ENCODE assay signal across 14 cellular contexts in genomic region chr2:235847576-235847975, GRCh38.
DNase-seq lines count a peak whose midpoint lies in the region; ATAC-seq and TF ChIP-seq lines count a peak whose summit lies in the region.
"Had no signal": no experiment of that assay in that cellular context is flagged by ENCODE, and none has a peak within 500 bp of the region (broad histone marks: within the 10 kb centered on the region; RNA-seq: fewer than 3 reads in every experiment).

No MANE protein-coding gene starts in this region.

- no peak overlapping the region for H3K4me2 ChIP-seq in neural progenitor cell

- WGBS in spleen, 5 donors: 85 to 96% (median 89%) methylated on average over 11 of the region's 11 CpGs

- ATAC-seq in WTC11: no peak

- H3K4me1 Mint-ChIP-seq in WTC11: peaks cover 26% of the 10 kb centered on the region
- H3K4me1 Mint-ChIP-seq in neural progenitor cell: peaks cover 37% of the 10 kb centered on the region
- H3K4me1 Mint-ChIP-seq: CD4-positive, alpha-beta memory T cell had no signal

- no peaks in the 10 kb centered on the region for H3K27me3 ChIP-seq in H7 (ENCODE audit: control insufficient read depth, insufficient read depth, low read length)
- H3K27me3 ChIP-seq in spleen (replicated peaks in 1 of 7): no peaks in the 10 kb centered on the region
- no peaks in the 10 kb centered on the region for H3K27me3 ChIP-seq in neural progenitor cell

- H3K36me3 Mint-ChIP-seq in WTC11: no peaks in the 10 kb centered on the region
- peaks cover 16% of the 10 kb centered on the region for H3K36me3 Mint-ChIP-seq in neural progenitor cell
- H3K36me3 Mint-ChIP-seq: CD4-positive, alpha-beta memory T cell had no signal

- H3K9ac ChIP-seq in neural progenitor cell: no peak overlapping the region
- H3K9ac ChIP-seq: GM23248 had no signal

- no peaks in the 10 kb centered on the region for H3K4me1 ChIP-seq in spleen
- peaks cover 21% of the 10 kb centered on the region for H3K4me1 ChIP-seq in neural progenitor cell

- no peak for TF ChIP-seq POLR2A in spleen (IDR thresholded peaks at IDR 0.05)

- H3K9me3 ChIP-seq in spleen: no peaks in the 10 kb centered on the region
- H3K9me3 ChIP-seq in neural progenitor cell (ENCODE audit: low read depth): no peaks in the 10 kb centered on the region

- intact Hi-C loops in spleen (cut with DNase I; ENCODE audit: low total_unique reads): no loop called here

- H3K4me3 ChIP-seq in H7 (ENCODE audit: insufficient read depth, low read depth, low read length): no peak overlapping the region
- H3K4me3 ChIP-seq in spleen: no peak overlapping the region
- no peak overlapping the region for H3K4me3 ChIP-seq in neural progenitor cell
- H3K4me3 ChIP-seq: GM23248 had no signal

- no peaks in the 10 kb centered on the region for H3K36me3 ChIP-seq in H7 (replicated peaks; ENCODE audit: control insufficient read depth, insufficient read depth, low read length)
- H3K36me3 ChIP-seq in spleen: no peaks in the 10 kb centered on the region
- H3K36me3 ChIP-seq in neural progenitor cell: no peaks in the 10 kb centered on the region

- no peak for TF ChIP-seq CTCF in WTC11 (IDR thresholded peaks at IDR 0.05)
- no peak for TF ChIP-seq CTCF in spleen (IDR thresholded peaks at IDR 0.05 in 8 of 11, conservative IDR thresholded peaks at IDR 0.05 in 3 of 11)
- no peak for TF ChIP-seq CTCF in neural progenitor cell (IDR thresholded peaks at IDR 0.05)
- TF ChIP-seq CTCF in GM13977 (IDR thresholded peaks at IDR 0.05; ENCODE audit: extremely low read depth, insufficient read depth, missing control alignments): no peak

- POLR2A ChIA-PET in WTC11 (lab: Charles Lee): no interaction called here

- no peaks in the 10 kb centered on the region for H3K27me3 Mint-ChIP-seq in WTC11 (ENCODE audit: low read depth)
- H3K27me3 Mint-ChIP-seq in neural progenitor cell (ENCODE audit: insufficient read depth, low read depth): peaks cover 10% of the 10 kb centered on the region

- H3K79me2 ChIP-seq in neural progenitor cell (ENCODE audit: low read depth): no peaks in the 10 kb centered on the region

- in situ Hi-C loops in GM13977 (cut with MboI; ENCODE audit: low pct_unique_long_range_greater_than_20kb, low sequenced_read_pairs, unreplicated experiment): no loop called here

- no peak overlapping the region for H2AFZ ChIP-seq in neural progenitor cell (replicated peaks)
- H2AFZ ChIP-seq: GM23248 had no signal

- no peak overlapping the region for H3K27ac ChIP-seq in spleen
- H3K27ac ChIP-seq in neural progenitor cell: no peak overlapping the region
- H3K27ac ChIP-seq: GM23248 had no signal

- H3K9me3 Mint-ChIP-seq in WTC11: no peaks in the 10 kb centered on the region
- H3K9me3 Mint-ChIP-seq in neural progenitor cell: no peaks in the 10 kb centered on the region
- H3K9me3 Mint-ChIP-seq: H9 had no signal

- peak; percentile 19 for DNase-seq in H7
- DNase-seq in WTC11 (ENCODE audit: low spot score): peak; percentile 8
- peak; percentile 20 for DNase-seq in islet precursor cell
- DNase-seq in spleen: peak; percentile 29
- DNase-seq in hippocampal formation (lab: John Stamatoyannopoulos, UW): no peak
- no peak for DNase-seq in neural progenitor cell (ENCODE audit: low spot score)
- DNase-seq in GM13977 (ENCODE audit: low spot score): no peak
- DNase-seq: Calu3; CD4-positive, alpha-beta memory T cell; COR-L47; DMS53; DMS79 treated with DMSO at 0.1 percent for 48 hours; GM23248; H9 had no signal

- peaks cover 58% of the 10 kb centered on the region for H4K20me1 ChIP-seq in neural progenitor cell (ENCODE audit: low read depth)

- H3K4me3 Mint-ChIP-seq in WTC11 (no peak overlapping the region), neural progenitor cell (no peak overlapping the region)
- H3K4me3 Mint-ChIP-seq: CD4-positive, alpha-beta memory T cell; H9 had no signal

- H3F3A ChIP-seq in neural progenitor cell (ENCODE audit: low read depth): peaks cover 15% of the 10 kb centered on the region

- H3K27ac Mint-ChIP-seq in WTC11 (no peak overlapping the region), neural progenitor cell (no peak overlapping the region)
- H3K27ac Mint-ChIP-seq: CD4-positive, alpha-beta memory T cell had no signal

- CTCF ChIA-PET in WTC11 (lab: Charles Lee): no interaction called here

TF ChIP-seq in WTC11, 78 proteins besides CTCF, POLR2A, EP300 and RAD21 (continues in another document):
- TF ChIP-seq RELA (CRISPR knock-in tag; IDR thresholded peaks at IDR 0.05; ENCODE audit: borderline replicate concordance) (no peak), EMX1 (CRISPR knock-in tag; IDR thresholded peaks at IDR 0.05) (no peak), KAT7 (CRISPR knock-in tag; IDR thresholded peaks at IDR 0.05; ENCODE audit: borderline replicate concordance) (no peak), NFE2L1 (CRISPR knock-in tag; IDR thresholded peaks at IDR 0.05) (no peak), FOXP1 (CRISPR knock-in tag; IDR thresholded peaks at IDR 0.05; ENCODE audit: borderline replicate concordance) (no peak), ZNF219 (CRISPR knock-in tag; IDR thresholded peaks at IDR 0.05; ENCODE audit: borderline replicate concordance) (no peak), ELF4 (CRISPR knock-in tag; IDR thresholded peaks at IDR 0.05; ENCODE audit: low read depth) (no peak), CREM (CRISPR knock-in tag; IDR thresholded peaks at IDR 0.05) (no peak), NR3C1 (CRISPR knock-in tag; conservative IDR thresholded peaks at IDR 0.05; ENCODE audit: low read depth) (no peak), ZNF232 (CRISPR knock-in tag; IDR thresholded peaks at IDR 0.05) (no peak), NFATC4 (CRISPR knock-in tag; IDR thresholded peaks at IDR 0.05) (no peak), ESRRA (CRISPR knock-in tag; IDR thresholded peaks at IDR 0.05; ENCODE audit: borderline replicate concordance) (no peak), PREB (CRISPR knock-in tag; IDR thresholded peaks at IDR 0.05; ENCODE audit: borderline replicate concordance) (no peak), ZNF138 (CRISPR knock-in tag; conservative IDR thresholded peaks at IDR 0.05) (no peak)
- TF ChIP-seq, protein P1, sequence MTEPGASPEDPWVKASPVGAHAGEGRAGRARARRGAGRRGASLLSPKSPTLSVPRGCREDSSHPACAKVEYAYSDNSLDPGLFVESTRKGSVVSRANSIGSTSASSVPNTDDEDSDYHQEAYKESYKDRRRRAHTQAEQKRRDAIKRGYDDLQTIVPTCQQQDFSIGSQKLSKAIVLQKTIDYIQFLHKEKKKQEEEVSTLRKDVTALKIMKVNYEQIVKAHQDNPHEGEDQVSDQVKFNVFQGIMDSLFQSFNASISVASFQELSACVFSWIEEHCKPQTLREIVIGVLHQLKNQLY (CRISPR knock-in tag; IDR thresholded peaks at IDR 0.05): no peak
- TF ChIP-seq, protein P2, sequence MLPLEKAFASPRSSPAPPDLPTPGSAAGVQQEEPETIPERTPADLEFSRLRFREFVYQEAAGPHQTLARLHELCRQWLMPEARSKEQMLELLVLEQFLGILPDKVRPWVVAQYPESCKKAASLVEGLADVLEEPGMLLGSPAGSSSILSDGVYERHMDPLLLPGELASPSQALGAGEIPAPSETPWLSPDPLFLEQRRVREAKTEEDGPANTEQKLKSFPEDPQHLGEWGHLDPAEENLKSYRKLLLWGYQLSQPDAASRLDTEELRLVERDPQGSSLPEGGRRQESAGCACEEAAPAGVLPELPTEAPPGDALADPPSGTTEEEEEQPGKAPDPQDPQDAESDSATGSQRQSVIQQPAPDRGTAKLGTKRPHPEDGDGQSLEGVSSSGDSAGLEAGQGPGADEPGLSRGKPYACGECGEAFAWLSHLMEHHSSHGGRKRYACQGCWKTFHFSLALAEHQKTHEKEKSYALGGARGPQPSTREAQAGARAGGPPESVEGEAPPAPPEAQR (CRISPR knock-in tag; IDR thresholded peaks at IDR 0.05): no peak
- TF ChIP-seq, protein P3, sequence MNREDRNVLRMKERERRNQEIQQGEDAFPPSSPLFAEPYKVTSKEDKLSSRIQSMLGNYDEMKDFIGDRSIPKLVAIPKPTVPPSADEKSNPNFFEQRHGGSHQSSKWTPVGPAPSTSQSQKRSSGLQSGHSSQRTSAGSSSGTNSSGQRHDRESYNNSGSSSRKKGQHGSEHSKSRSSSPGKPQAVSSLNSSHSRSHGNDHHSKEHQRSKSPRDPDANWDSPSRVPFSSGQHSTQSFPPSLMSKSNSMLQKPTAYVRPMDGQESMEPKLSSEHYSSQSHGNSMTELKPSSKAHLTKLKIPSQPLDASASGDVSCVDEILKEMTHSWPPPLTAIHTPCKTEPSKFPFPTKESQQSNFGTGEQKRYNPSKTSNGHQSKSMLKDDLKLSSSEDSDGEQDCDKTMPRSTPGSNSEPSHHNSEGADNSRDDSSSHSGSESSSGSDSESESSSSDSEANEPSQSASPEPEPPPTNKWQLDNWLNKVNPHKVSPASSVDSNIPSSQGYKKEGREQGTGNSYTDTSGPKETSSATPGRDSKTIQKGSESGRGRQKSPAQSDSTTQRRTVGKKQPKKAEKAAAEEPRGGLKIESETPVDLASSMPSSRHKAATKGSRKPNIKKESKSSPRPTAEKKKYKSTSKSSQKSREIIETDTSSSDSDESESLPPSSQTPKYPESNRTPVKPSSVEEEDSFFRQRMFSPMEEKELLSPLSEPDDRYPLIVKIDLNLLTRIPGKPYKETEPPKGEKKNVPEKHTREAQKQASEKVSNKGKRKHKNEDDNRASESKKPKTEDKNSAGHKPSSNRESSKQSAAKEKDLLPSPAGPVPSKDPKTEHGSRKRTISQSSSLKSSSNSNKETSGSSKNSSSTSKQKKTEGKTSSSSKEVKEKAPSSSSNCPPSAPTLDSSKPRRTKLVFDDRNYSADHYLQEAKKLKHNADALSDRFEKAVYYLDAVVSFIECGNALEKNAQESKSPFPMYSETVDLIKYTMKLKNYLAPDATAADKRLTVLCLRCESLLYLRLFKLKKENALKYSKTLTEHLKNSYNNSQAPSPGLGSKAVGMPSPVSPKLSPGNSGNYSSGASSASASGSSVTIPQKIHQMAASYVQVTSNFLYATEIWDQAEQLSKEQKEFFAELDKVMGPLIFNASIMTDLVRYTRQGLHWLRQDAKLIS (CRISPR knock-in tag; IDR thresholded peaks at IDR 0.05; ENCODE audit: borderline replicate concordance): no peak

Comparison
In these comparisons a context has a peak if more than half of its experiments do, and no peak if none do; other contexts are left out.
1. DNase-seq: peak in H7 (single experiment), WTC11 (single experiment), islet precursor cell (single experiment) and spleen (single experiment); none in hippocampal formation (0 of 2), neural progenitor cell (single experiment) and GM13977 (single experiment).